ENCODE assay signal across 24 cellular contexts in genomic region chrX:112512509-112512908, GRCh38.
DNase-seq lines count a peak whose midpoint lies in the region; ATAC-seq, FAIRE-seq and TF ChIP-seq lines count a peak whose summit lies in the region.
"Had no signal": no experiment of that assay in that cellular context is flagged by ENCODE, and none has a peak within 500 bp of the region (broad histone marks: within the 10 kb centered on the region; RNA-seq: fewer than 3 reads in every experiment).

No MANE protein-coding gene starts in this region.

- no peak overlapping the region for H3K56ac ChIP-seq in H1 (replicated peaks; ENCODE audit: insufficient read length, low read depth, low read length)

- intact Hi-C loops in dorsolateral prefrontal cortex (cut with DNase I) = no loop called here

- H3F3A ChIP-seq in MM.1S (ENCODE audit: insufficient read depth, low read length) = no peaks in the 10 kb centered on the region

- no peaks in the 10 kb centered on the region for H3K79me2 ChIP-seq in H1 (ENCODE audit: control insufficient read depth in 1 of 2, insufficient read depth in 2 of 2, low read length in 2 of 2)
- H3K79me2 ChIP-seq in MM.1S (ENCODE audit: low read length) = no peaks in the 10 kb centered on the region
- H3K79me2 ChIP-seq: parathyroid adenoma had no signal

- no peaks in the 10 kb centered on the region for H3K27me3 ChIP-seq in H1 (replicated peaks in 1 of 4; ENCODE audit: control insufficient read depth in 3 of 4, extremely low read depth in 1 of 4, insufficient read depth in 3 of 4, low read length in 3 of 4)
- peaks cover 0 to 43% (median 4%) of the 10 kb centered on the region in 45 donors for H3K27me3 ChIP-seq in dorsolateral prefrontal cortex
- no peaks in the 10 kb centered on the region for H3K27me3 ChIP-seq in MM.1S (replicated peaks; ENCODE audit: insufficient read depth, low read length)
- H3K27me3 ChIP-seq: ascending aorta had no signal

- no peaks in the 10 kb centered on the region for H3K9me3 ChIP-seq in H1 (ENCODE audit: insufficient read depth in 2 of 2, low read depth in 1 of 2, low read length in 1 of 2)
- H3K9me3 ChIP-seq in MM.1S (replicated peaks; ENCODE audit: insufficient read depth, low read length) = no peaks in the 10 kb centered on the region
- H3K9me3 ChIP-seq: HAP-1, lower lobe of right lung had no signal

- TF ChIP-seq CTCF in H1 (IDR thresholded peaks at IDR 0.05; ENCODE audit: control extremely low read depth in 1 of 3, insufficient read depth in 1 of 3, low read depth in 1 of 3, low read length in 3 of 3) (peak in 2 of 3 experiments; percentile 16 to 24; a peak in 1 of 4 replicates), dorsolateral prefrontal cortex (IDR thresholded peaks at IDR 0.05 in 54 of 56, conservative IDR thresholded peaks at IDR 0.05 in 2 of 56; ENCODE audit: low read depth in 1 of 56, partially characterized antibody in 56 of 56) (no peak), MM.1S (IDR thresholded peaks at IDR 0.05; ENCODE audit: low read length) (no peak)

- in situ Hi-C loops in ACHN (cut with HindIII; ENCODE audit: low pct_ligation_motif_present, low pct_unique_long_range_greater_than_20kb, low sequenced_read_pairs) = no loop called here

- no peak overlapping the region for H3K4me3 ChIP-seq in H1 (ENCODE audit: extremely low read depth in 1 of 4, insufficient read depth in 2 of 4, low read depth in 3 of 4, low read length in 4 of 4)
- no peak overlapping the region for H3K4me3 ChIP-seq in dorsolateral prefrontal cortex
- H3K4me3 ChIP-seq in MM.1S (ENCODE audit: low read length) = no peak overlapping the region
- H3K4me3 ChIP-seq: ascending aorta, HAP-1, lower lobe of right lung had no signal

- POLR2A ChIA-PET in H1 (lab: Charles Lee; ENCODE audit: partially characterized antibody) = no interaction called here

- H4K5ac ChIP-seq in H1 (ENCODE audit: insufficient read length, low read depth, low read length) = no peak overlapping the region

- no peak overlapping the region for H2BK20ac ChIP-seq in H1 (ENCODE audit: low read length)

- CTCF ChIA-PET in H1 (lab: Charles Lee; ENCODE audit: partially characterized antibody) = interaction anchor here (0.7 to 1.7 kb wide), 8 partner anchors 8 to 1185 kb away, joined by 3 to 4 read pairs (median 3); no protein-coding TSS in a partner anchor

- no peak overlapping the region for H2BK15ac ChIP-seq in H1 (ENCODE audit: low read length)

- H3K23ac ChIP-seq in H1 (ENCODE audit: insufficient read length) = no peak overlapping the region

- peak; percentile 26 to 52; a peak in 3 of 4 replicates for TF ChIP-seq RAD21 in H1 (IDR thresholded peaks at IDR 0.05 in 1 of 2, conservative IDR thresholded peaks at IDR 0.05 in 1 of 2; ENCODE audit: low read depth in 2 of 2, low read length in 2 of 2)

- H2BK5ac ChIP-seq in H1 (ENCODE audit: low read depth, low read length) = no peak overlapping the region

- TF ChIP-seq EP300 in H1 (IDR thresholded peaks at IDR 0.05; ENCODE audit: borderline replicate concordance in 1 of 2, low read depth in 2 of 2, low read length in 2 of 2) = no peak

- H3K27ac ChIP-seq in H1 (ENCODE audit: low read depth, low read length) (no peak overlapping the region), dorsolateral prefrontal cortex (no peak overlapping the region), MM.1S (ENCODE audit: low read length) (no peak overlapping the region)
- H3K27ac ChIP-seq: ascending aorta, HL-60, lower lobe of right lung, parathyroid adenoma had no signal

- no peak overlapping the region for H3K4me2 ChIP-seq in H1 (ENCODE audit: insufficient read depth in 1 of 2, low read depth in 2 of 2, low read length in 2 of 2)
- H3K4me2 ChIP-seq in MM.1S (ENCODE audit: low read depth, low read length) = no peak overlapping the region

- H4K20me1 ChIP-seq in H1 (replicated peaks in 1 of 2; ENCODE audit: control insufficient read depth in 1 of 2, insufficient read depth in 2 of 2, low read length in 2 of 2) = no peaks in the 10 kb centered on the region
- H4K20me1 ChIP-seq in MM.1S (ENCODE audit: insufficient read depth, low read length) = no peaks in the 10 kb centered on the region

- H3K23me2 ChIP-seq in H1 (ENCODE audit: low read depth, low read length) = no peaks in the 10 kb centered on the region

- 62% methylated on average over 3 of the region's 3 CpGs; no CpG with 5 or more reads in 1 of the 2 experiments for WGBS in H1 (ENCODE audit: extremely low coverage in 1 of 2, insufficient coverage in 1 of 2, insufficient read length in 1 of 2, insufficient replicate concordance in 2 of 2, low coverage in 1 of 2, low lambda C conversion rate in 2 of 2, missing lambda C conversion rate in 1 of 2), 2 experiments

- no peak overlapping the region for H3K4ac ChIP-seq in H1 (replicated peaks; ENCODE audit: insufficient read length, low read depth, low read length)

- H3K36me3 ChIP-seq in H1 (ENCODE audit: control insufficient read depth in 2 of 4, insufficient read depth in 4 of 4, low read length in 3 of 4) = no peaks in the 10 kb centered on the region
- no peaks in the 10 kb centered on the region for H3K36me3 ChIP-seq in MM.1S (replicated peaks; ENCODE audit: insufficient read depth, low read length)
- H3K36me3 ChIP-seq: ascending aorta, HAP-1, lower lobe of right lung had no signal

- DNase-seq in ACHN (peak; percentile 0), ELF-1 (ENCODE audit: low read depth, low spot score) (peak; percentile 18), M059J (ENCODE audit: low read depth) (peak; percentile 22), H1 (ENCODE audit: low read depth in 1 of 2, low spot score in 2 of 2) (no peak), dorsolateral prefrontal cortex (no peak), MM.1S (no peak), SW480 (ENCODE audit: low spot score) (no peak)
- DNase-seq: activated CD4-positive, alpha-beta T cell treated with anti-CD3 and anti-CD28 coated beads, Interleukin-2, amount 50 U/mL, for 48 hours; activated CD4-positive, CD25-positive, alpha-beta regulatory T cell; activated CD8-positive, alpha-beta memory T cell treated with anti-CD3 and anti-CD28 coated beads, Interleukin-2, amount 50 U/mL, for 4 hours; dermis blood vessel endothelial cell; kidney glomerular epithelial cell; lower lobe of right lung; NCI-H1417 treated with DMSO at 0.1 percent for 48 hours; NCI-H2171; nephron progenitor cell; right cardiac atrium; stimulated activated naive CD8-positive, alpha-beta T cell treated with anti-CD3 and anti-CD28 coated beads, Interleukin-15, Interleukin-2, amounts not matched to agents 100 U/mL and 50 U/mL, for 24 hours; T1000 had no signal

- no peak overlapping the region for H4K91ac ChIP-seq in H1 (replicated peaks; ENCODE audit: insufficient read length, low read length)

- no peak for TF ChIP-seq POLR2A in H1 (IDR thresholded peaks at IDR 0.05; ENCODE audit: control extremely low read depth in 1 of 2, low read depth in 2 of 2, low read length in 2 of 2)

- no peak overlapping the region for H2AK5ac ChIP-seq in H1 (ENCODE audit: low read depth, low read length)

- H3K14ac ChIP-seq in H1 (ENCODE audit: insufficient read length) = no peak overlapping the region

- H3K79me1 ChIP-seq in H1 (ENCODE audit: low read depth, low read length) = no peaks in the 10 kb centered on the region

- no peak for ATAC-seq in HG03460 (IDR thresholded peaks at IDR 0.05; ENCODE audit: unreplicated experiment)
- ATAC-seq: lower lobe of right lung; right cardiac atrium; stimulated activated naive CD8-positive, alpha-beta T cell treated with anti-CD3 and anti-CD28 coated beads, Interleukin-15, Interleukin-2, amounts not matched to agents 100 U/mL and 50 U/mL, for 24 hours had no signal

- peak; percentile 72 for FAIRE-seq in H1 (lab: Jason Lieb, UNC)

- H3K9ac ChIP-seq in H1 (replicated peaks in 1 of 4; ENCODE audit: extremely low read depth in 1 of 4, low read depth in 3 of 4, low read length in 3 of 4) (no peak overlapping the region), MM.1S (ENCODE audit: low read length) (no peak overlapping the region)
- H3K9ac ChIP-seq: parathyroid adenoma had no signal

- no peak overlapping the region for H2BK12ac ChIP-seq in H1 (ENCODE audit: low read depth, low read length)

- no peak overlapping the region for H2BK120ac ChIP-seq in H1 (replicated peaks; ENCODE audit: low read depth, low read length)

- no peaks in the 10 kb centered on the region for H3K4me1 ChIP-seq in H1 (replicated peaks in 1 of 4; ENCODE audit: control insufficient read depth in 3 of 4, insufficient read depth in 4 of 4, low read length in 3 of 4)
- H3K4me1 ChIP-seq in MM.1S (ENCODE audit: low read length) = no peaks in the 10 kb centered on the region
- H3K4me1 ChIP-seq: ascending aorta, HAP-1, lower lobe of right lung, parathyroid adenoma had no signal

- H3K18ac ChIP-seq in H1 (ENCODE audit: extremely low read depth, low read length) = no peak overlapping the region

- H2AFZ ChIP-seq in H1 (ENCODE audit: low read length) = no peak overlapping the region
- H2AFZ ChIP-seq in MM.1S (ENCODE audit: low read length) = no peak overlapping the region
- H2AFZ ChIP-seq: parathyroid adenoma had no signal

- no peaks in the 10 kb centered on the region for H3K9me2 ChIP-seq in MM.1S (replicated peaks; ENCODE audit: insufficient read depth, low read length)

- H4K8ac ChIP-seq in H1 (ENCODE audit: extremely low read depth, insufficient read depth, low read length) = no peak overlapping the region

Comparison
In these comparisons a context has a peak if more than half of its experiments do, and no peak if none do; other contexts are left out.
1. DNase-seq: peak in ACHN (single experiment), ELF-1 (single experiment) and M059J (single experiment); none in H1 (0 of 2), dorsolateral prefrontal cortex (0 of 10), MM.1S (single experiment) and SW480 (single experiment).
2. CTCF ChIP-seq: peak in H1 (2 of 3); none in dorsolateral prefrontal cortex (0 of 56) and MM.1S (single experiment).